In the genomic region with DNA sequence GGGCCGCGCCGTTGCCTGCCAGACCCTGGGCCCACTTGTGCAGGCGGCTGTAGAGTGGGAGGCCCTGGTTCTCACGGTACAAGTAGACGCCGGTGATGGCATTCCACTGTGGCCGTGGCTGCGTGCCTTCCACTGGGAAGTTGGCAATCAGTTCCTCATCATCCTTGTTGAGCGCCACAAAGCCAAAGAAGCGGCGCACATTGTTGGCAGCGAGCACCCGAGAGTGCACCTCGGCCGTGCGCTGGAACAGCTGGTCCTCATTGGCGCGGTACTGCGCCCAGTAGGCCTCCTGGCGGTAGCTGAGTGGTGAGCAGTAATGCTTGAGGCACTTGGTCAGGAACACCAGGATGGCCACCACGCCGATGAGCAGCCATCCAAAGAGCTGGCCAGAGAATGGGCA, we compare ENCODE assay signal across 16 cellular contexts. TPM values are rescaled to one million over a fixed set of nuclear protein-coding genes. Genes with fewer than 3 reads are reported as not detected.
A peak's percentile ranks its signal among the peaks of the same experiment; 100 is the strongest.
DNase-seq lines count a peak whose midpoint lies in the region; ATAC-seq and TF ChIP-seq lines count a peak whose summit lies in the region.
"Had no signal": no experiment of that assay in that cellular context is flagged by ENCODE, and none has a peak within 500 bp of the region (broad histone marks: within the 10 kb centered on the region; RNA-seq: fewer than 3 reads in every experiment).

No MANE protein-coding gene starts in this region.

- peaks cover 6% of the 10 kb centered on the region for H3K27me3 ChIP-seq in left ventricle myocardium inferior (ENCODE audit: low read depth)
- no peaks in the 10 kb centered on the region for H3K27me3 ChIP-seq in upper lobe of left lung
- H3K27me3 ChIP-seq: neural progenitor cell had no signal

- ATAC-seq in Right ventricle myocardium inferior (no peak), upper lobe of left lung (ENCODE audit: low FRiP score in 2 of 2) (no peak)
- no peak for ATAC-seq in stimulated activated naive B cell treated with anti-CD40 and anti-IgM and Interleukin-4, amounts not matched to agents 10 μg/mL and 1 μg/mL and 100 μg/mL, for 72 hours (replicated peaks)

- peak overlapping the region in 2 of 5 donors; percentile 14 to 30 for H3K4me3 Mint-ChIP-seq in immature natural killer cell
- H3K4me3 Mint-ChIP-seq in stimulated activated naive B cell treated with anti-CD40 and anti-IgM and Interleukin-4, amounts not matched to agents 10 μg/mL and 1 μg/mL and 100 μg/mL, for 72 hours, result no peak overlapping the region
- H3K4me3 Mint-ChIP-seq: neural progenitor cell had no signal

- H3K27me3 Mint-ChIP-seq in immature natural killer cell (ENCODE audit: low read depth in 3 of 3), result peaks cover 0 to 6% (median 2%) of the 10 kb centered on the region in 3 donors
- H3K27me3 Mint-ChIP-seq in stimulated activated naive B cell treated with anti-CD40 and anti-IgM and Interleukin-4, amounts not matched to agents 10 μg/mL and 1 μg/mL and 100 μg/mL, for 72 hours, result peaks cover 0 to 11% of the 10 kb centered on the region in 2 donors

- intact Hi-C loops in left ventricle myocardium inferior (cut with micrococcal nuclease) (no loop called here), Right ventricle myocardium inferior (cut with DNase I) (no loop called here)

- peaks cover 11 to 50% (median 22%) of the 10 kb centered on the region in 3 donors for H3K36me3 Mint-ChIP-seq in immature natural killer cell
- peaks cover 47 to 81% of the 10 kb centered on the region in 2 donors for H3K36me3 Mint-ChIP-seq in stimulated activated naive B cell treated with anti-CD40 and anti-IgM and Interleukin-4, amounts not matched to agents 10 μg/mL and 1 μg/mL and 100 μg/mL, for 72 hours

- H3K9me3 ChIP-seq in left ventricle myocardium inferior (replicated peaks), result no peaks in the 10 kb centered on the region
- no peaks in the 10 kb centered on the region for H3K9me3 ChIP-seq in upper lobe of left lung

- TF ChIP-seq POLR2A in upper lobe of left lung (IDR thresholded peaks at IDR 0.05), result no peak

- DNase-seq in left ventricle myocardium inferior (no peak), Right ventricle myocardium inferior (ENCODE audit: missing footprints) (no peak), immature natural killer cell (no peak), upper lobe of left lung (peak in 1 of 2 donors; percentile 69), NCI-H446 treated with DMSO at 0.1 percent for 48 hours (lab: John Stamatoyannopoulos, UW) (no peak)
- DNase-seq in stimulated activated naive B cell treated with anti-CD40 and anti-IgM and Interleukin-4, amounts not matched to agents 10 μg/mL and 1 μg/mL and 100 μg/mL, for 72 hours, result no peak
- DNase-seq: activated naive CD4-positive, alpha-beta T cell treated with Interleukin-2 at 50 U/mL for 16 hours; cerebellar nuclear complex; HCEC 1CT; NCI-H1930; SHP77 treated with DMSO at 0.1 percent for 48 hours had no signal

- no peak for TF ChIP-seq EP300 in upper lobe of left lung (IDR thresholded peaks at IDR 0.05)

- H3K9me3 Mint-ChIP-seq in immature natural killer cell, result no peaks in the 10 kb centered on the region
- no peaks in the 10 kb centered on the region for H3K9me3 Mint-ChIP-seq in stimulated activated naive B cell treated with anti-CD40 and anti-IgM and Interleukin-4, amounts not matched to agents 10 μg/mL and 1 μg/mL and 100 μg/mL, for 72 hours
- H3K9me3 Mint-ChIP-seq: neural progenitor cell had no signal

- peaks cover 40 to 72% of the 10 kb centered on the region in 2 donors for H3K4me1 Mint-ChIP-seq in immature natural killer cell
- peaks cover 13 to 25% of the 10 kb centered on the region in 2 donors for H3K4me1 Mint-ChIP-seq in stimulated activated naive B cell treated with anti-CD40 and anti-IgM and Interleukin-4, amounts not matched to agents 10 μg/mL and 1 μg/mL and 100 μg/mL, for 72 hours
- H3K4me1 Mint-ChIP-seq: neural progenitor cell had no signal

- H3K36me3 ChIP-seq in left ventricle myocardium inferior (peaks cover 81% of the 10 kb centered on the region), upper lobe of left lung (peaks cover 13 to 72% (median 65%) of the 10 kb centered on the region in 4 donors)
- H3K36me3 ChIP-seq: neural progenitor cell had no signal

- no peak overlapping the region for H3K4me3 ChIP-seq in left ventricle myocardium inferior
- no peak overlapping the region for H3K4me3 ChIP-seq in upper lobe of left lung
- H3K4me3 ChIP-seq: lung, neural progenitor cell had no signal

- 94 to 97% methylated on average over 14 to 23 of the region's 23 CpGs for WGBS in upper lobe of left lung, 2 donors

- H3K27ac ChIP-seq in left ventricle myocardium inferior (replicated peaks) (peak overlapping the region; percentile 94), upper lobe of left lung (peak overlapping the region; percentile 22 to 67 (median 58))
- H3K27ac ChIP-seq: epithelial cell of prostate, neural progenitor cell had no signal

- H3K4me1 ChIP-seq in left ventricle myocardium inferior (peaks cover 96% of the 10 kb centered on the region), upper lobe of left lung (peaks cover 23 to 49% (median 28%) of the 10 kb centered on the region in 4 donors)

- H3K27ac Mint-ChIP-seq in immature natural killer cell, result peak overlapping the region in 5 of 6 donors; percentile 74 to 87 (median 77)
- H3K27ac Mint-ChIP-seq in stimulated activated naive B cell treated with anti-CD40 and anti-IgM and Interleukin-4, amounts not matched to agents 10 μg/mL and 1 μg/mL and 100 μg/mL, for 72 hours, result no peak overlapping the region
- H3K27ac Mint-ChIP-seq: neural progenitor cell had no signal

- TF ChIP-seq CTCF in left ventricle myocardium inferior (IDR thresholded peaks at IDR 0.05; ENCODE audit: borderline replicate concordance) (no peak), upper lobe of left lung (IDR thresholded peaks at IDR 0.05) (no peak)

RNA-seq across cellular contexts. Expression of a gene that starts 5.0 kb away (rescaled TPM):
- total RNA-seq in left ventricle myocardium inferior (11.3 TPM), Right ventricle myocardium inferior (15.2 TPM), upper lobe of left lung (10 to 100 TPM; 25.6 to 56.8 (median 40.5) TPM)
- polyA plus RNA-seq in immature natural killer cell, result 100 to 1,000 TPM in 1 of 3 donors, 10 to 100 TPM in 2; 43.3 to 125 (median 72.6) TPM

RNA-seq across cellular contexts. Expression of a gene that starts 11.5 kb away (rescaled TPM):
- total RNA-seq in left ventricle myocardium inferior (not detected), Right ventricle myocardium inferior (not detected), upper lobe of left lung (not detected)
- polyA plus RNA-seq in immature natural killer cell, result under 1 TPM in 2 of 3 donors, not detected in 1; 0.56 to 0.91 TPM
- total RNA-seq: activated CD8-positive, alpha-beta memory T cell treated with anti-CD3 and anti-CD28 coated beads for 36 hours; lung; ureter had no signal
- polyA plus RNA-seq: lung had no signal

RNA-seq across cellular contexts. Expression of a gene that starts 31.9 kb away (rescaled TPM):
- total RNA-seq in left ventricle myocardium inferior (not detected), Right ventricle myocardium inferior (not detected), upper lobe of left lung (under 1 TPM in 2 of 6 donors, not detected in 4; 0.30 to 0.79 TPM)
- polyA plus RNA-seq in immature natural killer cell, result not detected
- total RNA-seq: ureter had no signal

RNA-seq across cellular contexts. Expression of a gene that starts 46.3 kb away (rescaled TPM):
- 0.14 TPM for total RNA-seq in left ventricle myocardium inferior
- 0.05 TPM for total RNA-seq in Right ventricle myocardium inferior
- polyA plus RNA-seq in immature natural killer cell, result under 1 TPM in 2 of 3 donors, not detected in 1; 0.07 to 0.35 TPM
- 1 to 10 TPM in 1 of 6 donors, under 1 TPM in 4, not detected in 1; 0.22 to 1.1 (median 0.80) TPM for total RNA-seq in upper lobe of left lung

RNA-seq across cellular contexts. Expression of a gene that starts 50.8 kb away (rescaled TPM):
- total RNA-seq in left ventricle myocardium inferior (11.2 TPM), Right ventricle myocardium inferior (12.1 TPM), upper lobe of left lung (10 to 100 TPM; 14.8 to 25.1 (median 20.8) TPM)
- polyA plus RNA-seq in immature natural killer cell, result 10 to 100 TPM in 1 of 3 donors, 1 to 10 TPM in 1, under 1 TPM in 1; 0.67 to 12.0 (median 6.6) TPM
